15 cellular contexts compared by ENCODE assay signal in the genomic region with DNA sequence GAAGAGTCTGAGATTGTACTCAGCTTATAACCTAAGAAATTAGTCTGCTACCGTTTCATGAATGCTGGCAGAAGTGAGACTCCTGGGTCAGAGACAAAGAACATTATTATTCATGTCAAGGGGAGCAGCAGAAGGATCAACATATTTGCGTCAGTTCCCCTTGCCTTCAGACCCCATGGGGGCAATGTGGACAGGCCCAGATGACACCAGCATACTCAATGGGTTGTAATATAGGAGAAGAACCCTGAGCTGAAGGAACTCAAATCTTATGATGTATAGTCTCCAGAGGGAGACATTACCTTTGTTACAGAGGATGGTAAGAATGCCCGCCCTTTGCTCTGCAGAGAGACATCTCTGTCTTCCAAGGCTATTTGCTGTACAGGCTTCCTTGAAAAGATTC.
DNase-seq lines count a peak whose midpoint lies in the region; ATAC-seq and TF ChIP-seq lines count a peak whose summit lies in the region.
"Had no signal": no experiment of that assay in that cellular context is flagged by ENCODE, and none has a peak within 500 bp of the region (broad histone marks: within the 10 kb centered on the region; RNA-seq: fewer than 3 reads in every experiment).

No MANE protein-coding gene starts in this region.

- RAD21 ChIA-PET in HCT116 (lab: Charles Lee; ENCODE audit: low non-redundant PET in 1 of 2, low total read pairs in 2 of 2, uncharacterized antibody in 2 of 2, unreplicated experiment in 2 of 2): no interaction called here

- H3K27me3 Mint-ChIP-seq in type B pancreatic cell: peaks cover 21% of the 10 kb centered on the region
- no peaks in the 10 kb centered on the region for H3K27me3 Mint-ChIP-seq in stimulated activated naive CD8-positive, alpha-beta T cell treated with anti-CD3 and anti-CD28 coated beads, Interleukin-15, amount 100 ng/mL, for 72 hours

- peaks cover 28% of the 10 kb centered on the region for H3K4me1 ChIP-seq in DOHH2 (ENCODE audit: control insufficient read depth, low read length)
- H3K4me1 ChIP-seq in HCT116 (ENCODE audit: control insufficient read depth in 1 of 2, insufficient read depth in 2 of 2, low read length in 2 of 2): no peaks in the 10 kb centered on the region
- H3K4me1 ChIP-seq: A549 had no signal

- TF ChIP-seq CTCF in DOHH2 (IDR thresholded peaks at IDR 0.05; ENCODE audit: low read depth, low read length, poor library complexity, severe bottlenecking) (no peak), HCT116 (IDR thresholded peaks at IDR 0.05 in 2 of 3, conservative IDR thresholded peaks at IDR 0.05 in 1 of 3; ENCODE audit: borderline replicate concordance in 1 of 3, insufficient read depth in 1 of 3, low read depth in 2 of 3, low read length in 2 of 3) (no peak), type B pancreatic cell (conservative IDR thresholded peaks at IDR 0.05) (no peak)

- CTCF ChIA-PET in HCT116 (lab: Charles Lee): interaction anchor here (1.4 kb wide), 1 partner anchor 283 kb away, joined by 5 read pairs; no protein-coding TSS in a partner anchor

- H3K79me2 ChIP-seq in DOHH2 (ENCODE audit: control insufficient read depth, low read length) (no peaks in the 10 kb centered on the region), HCT116 (ENCODE audit: insufficient read depth, low read length) (no peaks in the 10 kb centered on the region)

- peaks cover 8% of the 10 kb centered on the region for H3F3A ChIP-seq in DOHH2 (ENCODE audit: control insufficient read depth, insufficient read depth)

- no peak overlapping the region for H3K4me3 Mint-ChIP-seq in type B pancreatic cell
- no peak overlapping the region for H3K4me3 Mint-ChIP-seq in stimulated activated naive CD8-positive, alpha-beta T cell treated with anti-CD3 and anti-CD28 coated beads, Interleukin-15, amount 100 ng/mL, for 72 hours
- H3K4me3 Mint-ChIP-seq: CD4-positive, alpha-beta T cell; GM23338 had no signal

- no peak overlapping the region for H2AFZ ChIP-seq in HCT116 (ENCODE audit: low read depth, low read length, poor library complexity, severe bottlenecking)
- H2AFZ ChIP-seq: GM23338 had no signal

- no peak for ATAC-seq in HCT116
- ATAC-seq in stimulated activated naive CD8-positive, alpha-beta T cell treated with anti-CD3 and anti-CD28 coated beads, Interleukin-15, amount 100 ng/mL, for 72 hours: no peak
- ATAC-seq: A549, GM23338, K562 had no signal

- H4K20me1 ChIP-seq in DOHH2 (ENCODE audit: control insufficient read depth, insufficient read depth, low read depth, low read length) (no peaks in the 10 kb centered on the region), HCT116 (ENCODE audit: insufficient read depth) (no peaks in the 10 kb centered on the region)

- H3K27ac Mint-ChIP-seq in type B pancreatic cell: peak overlapping the region; percentile 11
- no peak overlapping the region for H3K27ac Mint-ChIP-seq in stimulated activated naive CD8-positive, alpha-beta T cell treated with anti-CD3 and anti-CD28 coated beads, Interleukin-15, amount 100 ng/mL, for 72 hours
- H3K27ac Mint-ChIP-seq: CD4-positive, alpha-beta T cell; GM23338 had no signal

- peak; percentile 13; the same call in 1 of the 2 replicates for TF ChIP-seq RAD21 in HCT116 (IDR thresholded peaks at IDR 0.05; ENCODE audit: low read depth)

- no TSS peak for BruUV-seq in HCT116 (replicated peaks; lab: Mats Ljungman, UMichigan)

- no peaks in the 10 kb centered on the region for H3K9me3 Mint-ChIP-seq in type B pancreatic cell
- H3K9me3 Mint-ChIP-seq in stimulated activated naive CD8-positive, alpha-beta T cell treated with anti-CD3 and anti-CD28 coated beads, Interleukin-15, amount 100 ng/mL, for 72 hours: no peaks in the 10 kb centered on the region
- H3K9me3 Mint-ChIP-seq: CD4-positive, alpha-beta T cell; GM23338 had no signal

- H3K4me3 ChIP-seq in DOHH2 (ENCODE audit: low read length) (peak overlapping the region; percentile 48), HCT116 (replicated peaks in 1 of 2; ENCODE audit: low read depth in 1 of 2, low read length in 2 of 2) (no peak overlapping the region)
- H3K4me3 ChIP-seq: A549, GM23338, K562 had no signal

- no peaks in the 10 kb centered on the region for H3K36me3 Mint-ChIP-seq in type B pancreatic cell

- intact Hi-C loops in HCT116 (cut with micrococcal nuclease): no loop called here

- H3K4me2 ChIP-seq in DOHH2 (ENCODE audit: low read length) (peak overlapping the region; percentile 66), HCT116 (ENCODE audit: low read length) (no peak overlapping the region)
- H3K4me2 ChIP-seq: A549, GM23338 had no signal

- H3K9ac ChIP-seq in HCT116 (ENCODE audit: low read length): no peak overlapping the region

- peaks cover 31% of the 10 kb centered on the region for H3K27me3 ChIP-seq in DOHH2 (ENCODE audit: control insufficient read depth, low read length)
- H3K27me3 ChIP-seq in HCT116 (ENCODE audit: insufficient read depth, low read length): no peaks in the 10 kb centered on the region

- no peaks in the 10 kb centered on the region for H3K36me3 ChIP-seq in DOHH2 (ENCODE audit: control insufficient read depth, low read length)
- no peaks in the 10 kb centered on the region for H3K36me3 ChIP-seq in HCT116 (ENCODE audit: control insufficient read depth in 1 of 2, insufficient read depth in 2 of 2, low read length in 2 of 2)

- DNase-seq in HCT116 (ENCODE audit: low read depth, low spot score) (no peak), SK-MEL-5 (ENCODE audit: low read depth, low spot score) (peak; percentile 26), type B pancreatic cell (ENCODE audit: extremely low spot score, unreplicated experiment) (no peak), islet precursor cell (no peak)
- no peak for DNase-seq in activated effector memory CD4-positive, alpha-beta T cell treated with Interleukin-2 at 50 U/mL for 16 hours
- no peak for DNase-seq in stimulated activated naive CD8-positive, alpha-beta T cell treated with anti-CD3 and anti-CD28 coated beads, Interleukin-15, amount 100 ng/mL, for 72 hours
- DNase-seq: C1 segment of cervical spinal cord; CD4-positive, alpha-beta T cell; DMS79; H7; Kasumi-1 had no signal

- peak overlapping the region; percentile 42; the same call in 1 of the 2 replicates for H3K27ac ChIP-seq in DOHH2 (ENCODE audit: low read depth, low read length)
- H3K27ac ChIP-seq in HCT116 (ENCODE audit: low read depth, low read length): no peak overlapping the region
- H3K27ac ChIP-seq: A549 had no signal

- POLR2A ChIA-PET in HCT116 (lab: Charles Lee): no interaction called here

- peaks cover 15% of the 10 kb centered on the region for H3K4me1 Mint-ChIP-seq in type B pancreatic cell (ENCODE audit: unreplicated experiment)
- H3K4me1 Mint-ChIP-seq in stimulated activated naive CD8-positive, alpha-beta T cell treated with anti-CD3 and anti-CD28 coated beads, Interleukin-15, amount 100 ng/mL, for 72 hours: no peaks in the 10 kb centered on the region

- TF ChIP-seq POLR2A in HCT116 (IDR thresholded peaks at IDR 0.05; ENCODE audit: borderline replicate concordance, extremely low read depth, insufficient read depth, insufficient read length): no peak

- in situ Hi-C loops in SK-MEL-5 (cut with HindIII; ENCODE audit: low pct_unique_long_range_greater_than_20kb, low sequenced_read_pairs): no loop called here

- H3K9me3 ChIP-seq in DOHH2 (ENCODE audit: control insufficient read depth, insufficient read depth, low read length) (no peaks in the 10 kb centered on the region), HCT116 (ENCODE audit: control insufficient read depth in 1 of 2, insufficient read depth in 1 of 2, low read depth in 1 of 2, low read length in 2 of 2) (no peaks in the 10 kb centered on the region)
- H3K9me3 ChIP-seq: A549 had no signal

- H3K9me2 ChIP-seq in DOHH2 (replicated peaks; ENCODE audit: control insufficient read depth, low read length) (no peaks in the 10 kb centered on the region), HCT116 (ENCODE audit: insufficient read depth) (no peaks in the 10 kb centered on the region)

TF ChIP-seq in HCT116, 20 proteins besides CTCF, POLR2A, EP300 and RAD21 (continues in another document):
- TF ChIP-seq EGR1 (IDR thresholded peaks at IDR 0.05; ENCODE audit: low read depth): no peak
- TF ChIP-seq SP1 (IDR thresholded peaks at IDR 0.05; ENCODE audit: low read depth): no peak
- TF ChIP-seq CBX3 (IDR thresholded peaks at IDR 0.05; ENCODE audit: low read depth): no peak
- TF ChIP-seq, protein P1, sequence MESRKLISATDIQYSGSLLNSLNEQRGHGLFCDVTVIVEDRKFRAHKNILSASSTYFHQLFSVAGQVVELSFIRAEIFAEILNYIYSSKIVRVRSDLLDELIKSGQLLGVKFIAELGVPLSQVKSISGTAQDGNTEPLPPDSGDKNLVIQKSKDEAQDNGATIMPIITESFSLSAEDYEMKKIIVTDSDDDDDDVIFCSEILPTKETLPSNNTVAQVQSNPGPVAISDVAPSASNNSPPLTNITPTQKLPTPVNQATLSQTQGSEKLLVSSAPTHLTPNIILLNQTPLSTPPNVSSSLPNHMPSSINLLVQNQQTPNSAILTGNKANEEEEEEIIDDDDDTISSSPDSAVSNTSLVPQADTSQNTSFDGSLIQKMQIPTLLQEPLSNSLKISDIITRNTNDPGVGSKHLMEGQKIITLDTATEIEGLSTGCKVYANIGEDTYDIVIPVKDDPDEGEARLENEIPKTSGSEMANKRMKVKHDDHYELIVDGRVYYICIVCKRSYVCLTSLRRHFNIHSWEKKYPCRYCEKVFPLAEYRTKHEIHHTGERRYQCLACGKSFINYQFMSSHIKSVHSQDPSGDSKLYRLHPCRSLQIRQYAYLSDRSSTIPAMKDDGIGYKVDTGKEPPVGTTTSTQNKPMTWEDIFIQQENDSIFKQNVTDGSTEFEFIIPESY (IDR thresholded peaks at IDR 0.05; ENCODE audit: extremely low read depth, insufficient replicate concordance, low read length): no peak
- TF ChIP-seq, protein P2, sequence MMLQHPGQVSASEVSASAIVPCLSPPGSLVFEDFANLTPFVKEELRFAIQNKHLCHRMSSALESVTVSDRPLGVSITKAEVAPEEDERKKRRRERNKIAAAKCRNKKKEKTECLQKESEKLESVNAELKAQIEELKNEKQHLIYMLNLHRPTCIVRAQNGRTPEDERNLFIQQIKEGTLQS (IDR thresholded peaks at IDR 0.05): no peak
- no peak for TF ChIP-seq ZFX (IDR thresholded peaks at IDR 0.05)
- no peak for TF ChIP-seq YY1 (IDR thresholded peaks at IDR 0.05; ENCODE audit: extremely low read depth, insufficient replicate concordance, low read depth, low read length)
- no peak for TF ChIP-seq FOSL1 (IDR thresholded peaks at IDR 0.05; ENCODE audit: low read depth)
- no peak for TF ChIP-seq SIN3A (IDR thresholded peaks at IDR 0.05; ENCODE audit: low read depth)
- no peak for TF ChIP-seq CEBPB (IDR thresholded peaks at IDR 0.05; ENCODE audit: low read depth)
